Comparison of ENCODE assay signal across 8 cellular contexts in the genomic region with DNA sequence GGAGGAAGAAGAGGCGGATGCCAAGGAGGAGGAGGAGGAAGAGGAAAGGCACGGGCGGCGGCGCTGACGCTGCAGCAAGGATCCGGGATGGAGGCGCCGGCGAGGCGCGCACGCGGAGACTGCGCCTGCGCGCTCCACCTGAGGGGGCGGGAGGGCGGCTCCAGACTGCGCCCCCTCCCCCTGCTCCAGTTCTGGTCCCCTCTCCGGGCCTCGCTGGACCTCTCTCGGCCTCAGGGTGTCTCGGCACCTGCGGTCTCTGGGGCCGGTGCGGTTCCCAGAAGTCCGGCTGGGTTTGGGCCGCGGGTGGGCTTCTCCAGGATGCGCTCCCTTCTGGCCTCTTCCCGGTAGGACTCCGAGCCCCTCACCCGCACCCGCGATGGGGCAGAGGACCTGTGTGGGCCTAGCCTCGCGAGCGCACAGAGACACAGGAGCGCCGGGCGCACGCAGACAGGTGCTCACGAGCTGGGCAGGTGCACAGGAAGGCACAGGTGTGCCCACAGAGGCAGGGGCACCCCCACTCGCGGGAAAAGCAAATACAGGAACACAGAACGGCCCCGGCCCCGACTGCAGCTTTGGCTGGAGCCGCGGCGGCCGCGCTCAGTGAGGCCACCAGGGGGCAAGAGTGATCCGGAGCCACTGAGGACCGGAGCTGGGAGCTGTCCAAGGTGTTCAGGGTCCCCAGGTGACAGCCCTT. TPM values are rescaled to one million over a fixed set of nuclear protein-coding genes. Genes with fewer than 3 reads are reported as not detected.
DNase-seq lines count a peak whose midpoint lies in the region; ATAC-seq and TF ChIP-seq lines count a peak whose summit lies in the region.

A gene with protein sequence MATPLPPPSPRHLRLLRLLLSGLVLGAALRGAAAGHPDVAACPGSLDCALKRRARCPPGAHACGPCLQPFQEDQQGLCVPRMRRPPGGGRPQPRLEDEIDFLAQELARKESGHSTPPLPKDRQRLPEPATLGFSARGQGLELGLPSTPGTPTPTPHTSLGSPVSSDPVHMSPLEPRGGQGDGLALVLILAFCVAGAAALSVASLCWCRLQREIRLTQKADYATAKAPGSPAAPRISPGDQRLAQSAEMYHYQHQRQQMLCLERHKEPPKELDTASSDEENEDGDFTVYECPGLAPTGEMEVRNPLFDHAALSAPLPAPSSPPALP (minus strand): TSS at position 84 of the 694 bp plus-strand sequence. CDS start 188 bp downstream, outside the sequence.

- H4K20me1 ChIP-seq in DOHH2 (ENCODE audit: control insufficient read depth, insufficient read depth, low read depth, low read length): peaks cover 8% of the 10 kb centered on the region

- H3K36me3 ChIP-seq in DOHH2 (ENCODE audit: control insufficient read depth, low read length): no peaks in the 10 kb centered on the region

- no peak within 1 kb of the TSS for H3K27ac Mint-ChIP-seq in nephron progenitor cell
- no peak within 1 kb of the TSS for H3K27ac Mint-ChIP-seq in stimulated activated naive CD8-positive, alpha-beta T cell treated with anti-CD3 and anti-CD28 coated beads, Interleukin-15, Interleukin-2, amounts not matched to agents 100 ng/mL and 50 ng/mL, for 24 hours

- H3K27me3 Mint-ChIP-seq in nephron progenitor cell (ENCODE audit: low read depth, poor library complexity): peaks cover 82% of the 10 kb centered on the region
- peaks cover 25% of the 10 kb centered on the region for H3K27me3 Mint-ChIP-seq in stimulated activated naive CD8-positive, alpha-beta T cell treated with anti-CD3 and anti-CD28 coated beads, Interleukin-15, Interleukin-2, amounts not matched to agents 100 ng/mL and 50 ng/mL, for 24 hours

- H3K9me3 Mint-ChIP-seq in nephron progenitor cell: no peaks in the 10 kb centered on the region
- no peaks in the 10 kb centered on the region for H3K9me3 Mint-ChIP-seq in stimulated activated naive CD8-positive, alpha-beta T cell treated with anti-CD3 and anti-CD28 coated beads, Interleukin-15, Interleukin-2, amounts not matched to agents 100 ng/mL and 50 ng/mL, for 24 hours

- H3K4me2 ChIP-seq in DOHH2 (ENCODE audit: low read length): peak within 1 kb of the TSS; percentile 60

- DNase-seq in KBM-7: peak; percentile 90
- peak; percentile 45 for DNase-seq in RPMI7951 (ENCODE audit: low read depth)
- peak; percentile 53 for DNase-seq in activated gamma-delta T cell (lab: John Stamatoyannopoulos, UW)
- DNase-seq in fibroblast of the aortic adventitia (ENCODE audit: low read depth): peak; percentile 69
- DNase-seq in nephron progenitor cell: peak; percentile 94

- H3F3A ChIP-seq in DOHH2 (ENCODE audit: control insufficient read depth, insufficient read depth): no peaks in the 10 kb centered on the region

- no peaks in the 10 kb centered on the region for H3K79me2 ChIP-seq in DOHH2 (ENCODE audit: control insufficient read depth, low read length)

- no peaks in the 10 kb centered on the region for H3K9me2 ChIP-seq in DOHH2 (replicated peaks; ENCODE audit: control insufficient read depth, low read length)

- peak within 1 kb of the TSS; percentile 68 for H3K4me3 Mint-ChIP-seq in nephron progenitor cell
- H3K4me3 Mint-ChIP-seq in stimulated activated naive CD8-positive, alpha-beta T cell treated with anti-CD3 and anti-CD28 coated beads, Interleukin-15, Interleukin-2, amounts not matched to agents 100 ng/mL and 50 ng/mL, for 24 hours: peak within 1 kb of the TSS; percentile 54

- H3K4me3 ChIP-seq in DOHH2 (ENCODE audit: low read length) (peak within 1 kb of the TSS; percentile 50), fibroblast of the aortic adventitia (ENCODE audit: low read depth, low read length) (peak within 1 kb of the TSS; percentile 76)

- in situ Hi-C loops in KBM-7 (cut with MboI; ENCODE audit: low pct_unique_long_range_greater_than_20kb, low sequenced_read_pairs): no loop called here

- no peaks in the 10 kb centered on the region for H3K36me3 Mint-ChIP-seq in nephron progenitor cell (ENCODE audit: low read depth)
- H3K36me3 Mint-ChIP-seq in stimulated activated naive CD8-positive, alpha-beta T cell treated with anti-CD3 and anti-CD28 coated beads, Interleukin-15, Interleukin-2, amounts not matched to agents 100 ng/mL and 50 ng/mL, for 24 hours (ENCODE audit: low read depth): no peaks in the 10 kb centered on the region

- peak; percentile 90 for TF ChIP-seq CTCF in DOHH2 (IDR thresholded peaks at IDR 0.05; ENCODE audit: low read depth, low read length, poor library complexity, severe bottlenecking)
- TF ChIP-seq CTCF in fibroblast of the aortic adventitia (IDR thresholded peaks at IDR 0.05; ENCODE audit: insufficient read depth, low read length): peak; percentile 92
- TF ChIP-seq CTCF in nephron progenitor cell (IDR thresholded peaks at IDR 0.05): peak; percentile 87

- peaks cover 6% of the 10 kb centered on the region for H3K4me1 ChIP-seq in DOHH2 (ENCODE audit: control insufficient read depth, low read length)

- ATAC-seq in HG02763 (IDR thresholded peaks at IDR 0.05; ENCODE audit: unreplicated experiment): no peak

- no peak within 1 kb of the TSS for H3K27ac ChIP-seq in DOHH2 (ENCODE audit: low read depth, low read length)

- peaks cover 50% of the 10 kb centered on the region for H3K27me3 ChIP-seq in DOHH2 (ENCODE audit: control insufficient read depth, low read length)

- no peaks in the 10 kb centered on the region for H3K4me1 Mint-ChIP-seq in nephron progenitor cell
- peaks cover 13% of the 10 kb centered on the region for H3K4me1 Mint-ChIP-seq in stimulated activated naive CD8-positive, alpha-beta T cell treated with anti-CD3 and anti-CD28 coated beads, Interleukin-15, Interleukin-2, amounts not matched to agents 100 ng/mL and 50 ng/mL, for 24 hours (ENCODE audit: low read depth)

- H3K9me3 ChIP-seq in DOHH2 (ENCODE audit: control insufficient read depth, insufficient read depth, low read length): no peaks in the 10 kb centered on the region

RNA-seq across cellular contexts. Expression of the gene that starts here (rescaled TPM):
- 0.60 and 1.6 TPM in 2 replicates for total RNA-seq in RPMI7951 (2014; rRNA removed; shearing (Covaris generic))
- total RNA-seq in fibroblast of the aortic adventitia (ENCODE audit: low replicate concordance): 23.8 and 31.6 TPM in 2 replicates
